In genomic region chr1:199265319-199265718, GRCh38 we compare ENCODE assay signal across 25 cellular contexts.
"Had no signal": no experiment of that assay in that cellular context is flagged by ENCODE, and none has a peak within 500 bp of the region (broad histone marks: within the 10 kb centered on the region; RNA-seq: fewer than 3 reads in every experiment).

No MANE protein-coding gene starts in this region.

- H3K36me3 ChIP-seq: heart right ventricle, lower lobe of right lung, prostate gland, right atrium auricular region, spleen, thoracic aorta, tibial nerve, vagina had no signal

- ATAC-seq: foreskin keratinocyte; heart right ventricle; left ventricle myocardium superior; lower lobe of right lung; naive thymus-derived CD8-positive, alpha-beta T cell; sciatic nerve; stimulated activated memory B cell treated with anti-CD40 and anti-IgM and Interleukin-4, amounts not matched to agents 10 μg/mL and 1 μg/mL and 100 μg/mL, for 72 hours; stimulated activated naive CD8-positive, alpha-beta T cell treated with anti-CD3 and anti-CD28 coated beads, Interleukin-15, Interleukin-2, amounts not matched to agents 100 U/mL and 50 U/mL, for 24 hours had no signal

- H3K36me3 Mint-ChIP-seq: naive thymus-derived CD8-positive, alpha-beta T cell; stimulated activated memory B cell treated with anti-CD40 and anti-IgM and Interleukin-4, amounts not matched to agents 10 μg/mL and 1 μg/mL and 100 μg/mL, for 72 hours had no signal

- H3K27me3 ChIP-seq: dorsolateral prefrontal cortex, foreskin keratinocyte, heart right ventricle, right atrium auricular region, spleen, tibial nerve, vagina had no signal

- H3K4me1 Mint-ChIP-seq: immature natural killer cell; naive thymus-derived CD8-positive, alpha-beta T cell; nephron progenitor cell; stimulated activated memory B cell treated with anti-CD40 and anti-IgM and Interleukin-4, amounts not matched to agents 10 μg/mL and 1 μg/mL and 100 μg/mL, for 72 hours had no signal

- H3K27ac Mint-ChIP-seq: immature natural killer cell; naive thymus-derived CD8-positive, alpha-beta T cell; nephron progenitor cell; stimulated activated memory B cell treated with anti-CD40 and anti-IgM and Interleukin-4, amounts not matched to agents 10 μg/mL and 1 μg/mL and 100 μg/mL, for 72 hours had no signal

- H3K4me1 ChIP-seq: foreskin keratinocyte, heart right ventricle, lower lobe of right lung, prostate gland, right atrium auricular region, spleen, tibial nerve, vagina had no signal

- FAIRE-seq: colon had no signal

- H3K27me3 Mint-ChIP-seq: stimulated activated memory B cell treated with anti-CD40 and anti-IgM and Interleukin-4, amounts not matched to agents 10 μg/mL and 1 μg/mL and 100 μg/mL, for 72 hours had no signal

- DNase-seq: dorsolateral prefrontal cortex; effector CD4-positive, alpha-beta T cell; foreskin keratinocyte; glutamatergic neuron; heart right ventricle; hippocampal formation; immature natural killer cell; islet precursor cell; left ventricle myocardium superior; lower lobe of right lung; naive thymus-derived CD8-positive, alpha-beta T cell; nephron progenitor cell; nucleus accumbens; spleen; stimulated activated CD4-positive, alpha-beta T cell treated with anti-CD3 and anti-CD28 coated beads, Interleukin-4, amount 100 ng/mL, for 4 hours; stimulated activated naive CD8-positive, alpha-beta T cell treated with anti-CD3 and anti-CD28 coated beads, Interleukin-15, Interleukin-2, amounts not matched to agents 100 U/mL and 50 U/mL, for 24 hours; substantia nigra had no signal

- H3K4me3 Mint-ChIP-seq: immature natural killer cell; naive thymus-derived CD8-positive, alpha-beta T cell; nephron progenitor cell; stimulated activated memory B cell treated with anti-CD40 and anti-IgM and Interleukin-4, amounts not matched to agents 10 μg/mL and 1 μg/mL and 100 μg/mL, for 72 hours had no signal

- H3K4me3 ChIP-seq: dorsolateral prefrontal cortex, heart right ventricle, lower lobe of right lung, prostate gland, right atrium auricular region, spleen, thoracic aorta, tibial nerve, vagina had no signal

- H3K9me3 Mint-ChIP-seq: immature natural killer cell; naive thymus-derived CD8-positive, alpha-beta T cell; nephron progenitor cell; stimulated activated memory B cell treated with anti-CD40 and anti-IgM and Interleukin-4, amounts not matched to agents 10 μg/mL and 1 μg/mL and 100 μg/mL, for 72 hours had no signal

- H3K27ac ChIP-seq: dorsolateral prefrontal cortex, foreskin keratinocyte, heart right ventricle, lower lobe of right lung, prostate gland, right atrium auricular region, spleen, thoracic aorta, tibial nerve, vagina had no signal

- H3K9me3 ChIP-seq: heart right ventricle, lower lobe of right lung, prostate gland, right atrium auricular region, spleen, thoracic aorta, tibial nerve, vagina had no signal
